ENCODE assay signal across 31 cellular contexts in the genomic region with DNA sequence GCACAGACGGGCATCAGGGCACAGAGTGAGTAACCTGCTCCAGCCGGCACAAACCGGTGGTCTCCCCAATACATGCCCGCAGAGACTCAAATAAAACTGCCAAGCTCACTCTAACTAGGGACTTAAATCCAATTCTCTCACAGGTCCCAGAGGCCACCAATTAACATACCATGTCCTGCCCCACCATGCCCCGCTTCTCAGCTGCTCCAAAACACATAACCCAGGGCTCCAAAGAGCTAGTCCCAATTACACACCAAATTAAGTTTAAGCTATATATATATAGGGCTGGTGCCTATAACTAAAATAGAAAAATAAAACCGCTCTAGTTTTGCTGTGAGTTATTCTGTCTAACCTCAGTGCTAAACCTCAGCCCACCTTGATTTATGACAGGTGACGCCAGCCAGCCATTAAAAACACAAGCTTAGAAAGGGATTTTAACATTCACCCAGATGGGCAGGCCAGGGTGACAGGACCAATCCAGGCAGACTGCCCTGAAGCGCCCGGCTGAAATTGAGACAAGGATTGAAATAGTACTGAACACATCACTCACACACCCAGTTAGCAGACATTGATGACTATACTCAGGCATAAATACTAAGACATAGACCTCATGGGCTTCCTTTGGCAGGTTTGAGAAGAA.
"Had no signal": no experiment of that assay in that cellular context is flagged by ENCODE, and none has a peak within 500 bp of the region (broad histone marks: within the 10 kb centered on the region; RNA-seq: fewer than 3 reads in every experiment).

No MANE protein-coding gene starts in this region.

- H3K27ac ChIP-seq: lower lobe of right lung, ovary, prostate gland, skin epidermis, upper lobe of right lung had no signal

- DNase-seq: activated CD4-positive, alpha-beta T cell treated with anti-CD3 and anti-CD28 coated beads for 4 hours; activated CD4-positive, alpha-beta T cell treated with anti-CD3 and anti-CD28 coated beads, Interleukin-2, amount 50 U/mL, for 4 hours; activated CD4-positive, CD25-positive, alpha-beta regulatory T cell; activated CD8-positive, alpha-beta memory T cell treated with anti-CD3 and anti-CD28 coated beads for 24 hours; activated effector memory CD4-positive, alpha-beta T cell treated with anti-CD3 and anti-CD28 coated beads, Interleukin-2, amount 50 U/mL, for 16 hours; activated naive CD4-positive, alpha-beta T cell treated with anti-CD3 and anti-CD28 coated beads for 36 hours; activated naive CD8-positive, alpha-beta T cell treated with anti-CD3 and anti-CD28 coated beads, Interleukin-2, amount 10 ng/mL, durations not matched to agents 7 days and 5 days; caudate nucleus; cortex of kidney; effector memory CD8-positive, alpha-beta T cell; erythroblast; hippocampal formation; lower lobe of right lung; ovary; retina; stimulated activated CD4-positive, alpha-beta T cell treated with anti-CD3 and anti-CD28 coated beads, Interleukin-12 subunit alpha, Interleukin-12 subunit beta, amount 100 ng/mL, for 4 hours; stimulated activated CD4-positive, alpha-beta T cell treated with anti-CD3 and anti-CD28 coated beads, Interleukin-4, amount 100 ng/mL, for 1 hour; stimulated activated CD8-positive, alpha-beta memory T cell treated with anti-CD3 and anti-CD28 coated beads, Interleukin-4, amount 100 ng/mL, for 48 hours; stimulated activated naive CD8-positive, alpha-beta T cell treated with anti-CD3 and anti-CD28 coated beads, Interleukin-15, amount 100 ng/mL, for 72 hours; T-helper 1 cell; thyroid gland; upper lobe of right lung had no signal

- H3K27me3 ChIP-seq: ascending aorta, gastroesophageal sphincter, ovary, thyroid gland, upper lobe of right lung had no signal

- H3K4me3 ChIP-seq: ascending aorta, gastroesophageal sphincter, lower lobe of right lung, ovary, prostate gland, skin epidermis, thyroid gland, upper lobe of right lung had no signal

- H3K9me3 Mint-ChIP-seq: activated naive CD8-positive, alpha-beta T cell treated with anti-CD3 and anti-CD28 coated beads, Interleukin-2, amount 10 ng/mL, durations not matched to agents 7 days and 5 days; activated T-helper 1 cell treated with anti-CD3 and anti-CD28 coated beads, Interleukin-12 subunit alpha, Interleukin-12 subunit beta, Interleukin-2, Interleukin-4 antibody, amounts not matched to agents 30 ng/mL and 10 ng/mL and 1 ng/mL, durations not matched to agents 14 hours and 24 hours and 36 hours; brain; effector memory CD8-positive, alpha-beta T cell; stimulated activated memory B cell treated with anti-CD40 and anti-IgM and Interleukin-4, amounts not matched to agents 10 μg/mL and 1 μg/mL and 100 μg/mL, for 72 hours; T-helper 2 cell treated with Interferon-gamma antibody and Interleukin-4, amounts not matched to agents 5 μg/mL and 100 μg/mL, for 36 hours had no signal

- ATAC-seq: effector memory CD8-positive, alpha-beta T cell; gastroesophageal sphincter; left lobe of liver; lower lobe of right lung; stimulated activated memory B cell treated with anti-CD40 and anti-IgM and Interleukin-4, amounts not matched to agents 10 μg/mL and 1 μg/mL and 100 μg/mL, for 72 hours; stimulated activated naive CD8-positive, alpha-beta T cell treated with anti-CD3 and anti-CD28 coated beads, Interleukin-15, amount 100 ng/mL, for 72 hours; upper lobe of right lung had no signal

- H3K27ac Mint-ChIP-seq: activated naive CD4-positive, alpha-beta T cell treated with anti-CD3 and anti-CD28 coated beads for 36 hours; activated naive CD8-positive, alpha-beta T cell treated with anti-CD3 and anti-CD28 coated beads, Interleukin-2, amount 10 ng/mL, durations not matched to agents 7 days and 5 days; activated T-helper 1 cell treated with anti-CD3 and anti-CD28 coated beads, Interleukin-12 subunit alpha, Interleukin-12 subunit beta, Interleukin-2, Interleukin-4 antibody, amounts not matched to agents 30 ng/mL and 10 ng/mL and 1 ng/mL, durations not matched to agents 14 hours and 24 hours and 36 hours; effector memory CD8-positive, alpha-beta T cell; stimulated activated memory B cell treated with anti-CD40 and anti-IgM and Interleukin-4, amounts not matched to agents 10 μg/mL and 1 μg/mL and 100 μg/mL, for 72 hours; T-helper 2 cell treated with Interferon-gamma antibody and Interleukin-4, amounts not matched to agents 5 μg/mL and 100 μg/mL, for 36 hours had no signal

- H3K4me1 Mint-ChIP-seq: activated naive CD8-positive, alpha-beta T cell treated with anti-CD3 and anti-CD28 coated beads, Interleukin-2, amount 10 ng/mL, durations not matched to agents 7 days and 5 days; stimulated activated naive CD8-positive, alpha-beta T cell treated with anti-CD3 and anti-CD28 coated beads, Interleukin-15, amount 100 ng/mL, for 72 hours had no signal

- H3K9me3 ChIP-seq: ascending aorta, gastroesophageal sphincter, lower lobe of right lung, ovary, prostate gland, thyroid gland, upper lobe of right lung had no signal

- H3K36me3 Mint-ChIP-seq: activated naive CD8-positive, alpha-beta T cell treated with anti-CD3 and anti-CD28 coated beads, Interleukin-2, amount 10 ng/mL, durations not matched to agents 7 days and 5 days; brain; stimulated activated memory B cell treated with anti-CD40 and anti-IgM and Interleukin-4, amounts not matched to agents 10 μg/mL and 1 μg/mL and 100 μg/mL, for 72 hours had no signal

- H3K4me3 Mint-ChIP-seq: activated naive CD4-positive, alpha-beta T cell treated with anti-CD3 and anti-CD28 coated beads for 36 hours; activated naive CD8-positive, alpha-beta T cell treated with anti-CD3 and anti-CD28 coated beads, Interleukin-2, amount 10 ng/mL, durations not matched to agents 7 days and 5 days; activated T-helper 1 cell treated with anti-CD3 and anti-CD28 coated beads, Interleukin-12 subunit alpha, Interleukin-12 subunit beta, Interleukin-2, Interleukin-4 antibody, amounts not matched to agents 30 ng/mL and 10 ng/mL and 1 ng/mL, durations not matched to agents 14 hours and 24 hours and 36 hours; brain; effector memory CD8-positive, alpha-beta T cell; stimulated activated memory B cell treated with anti-CD40 and anti-IgM and Interleukin-4, amounts not matched to agents 10 μg/mL and 1 μg/mL and 100 μg/mL, for 72 hours; stimulated activated naive CD8-positive, alpha-beta T cell treated with anti-CD3 and anti-CD28 coated beads, Interleukin-15, amount 100 ng/mL, for 72 hours; T-helper 2 cell treated with Interferon-gamma antibody and Interleukin-4, amounts not matched to agents 5 μg/mL and 100 μg/mL, for 36 hours had no signal

- H3K27me3 Mint-ChIP-seq: stimulated activated memory B cell treated with anti-CD40 and anti-IgM and Interleukin-4, amounts not matched to agents 10 μg/mL and 1 μg/mL and 100 μg/mL, for 72 hours had no signal

- H3K36me3 ChIP-seq: ascending aorta, gastroesophageal sphincter, lower lobe of right lung, ovary, prostate gland, thyroid gland, upper lobe of right lung had no signal

- H3K4me1 ChIP-seq: ascending aorta, upper lobe of right lung had no signal
